ENCODE assay signal across 9 cellular contexts in genomic region chr12:124422142-124422569, GRCh38.
DNase-seq lines count a peak whose midpoint lies in the region; ATAC-seq and TF ChIP-seq lines count a peak whose summit lies in the region.
"Had no signal": no experiment of that assay in that cellular context is flagged by ENCODE, and none has a peak within 500 bp of the region (broad histone marks: within the 10 kb centered on the region; RNA-seq: fewer than 3 reads in every experiment).

No MANE protein-coding gene starts in this region.

- no peaks in the 10 kb centered on the region for H3F3A ChIP-seq in neural progenitor cell (ENCODE audit: low read depth)

- no peak overlapping the region for H3K4me2 ChIP-seq in neural progenitor cell

- no peak for TF ChIP-seq POLR2A in spleen (IDR thresholded peaks at IDR 0.05)

- H3K4me3 ChIP-seq in H7 (ENCODE audit: insufficient read depth, low read depth, low read length) (no peak overlapping the region), left ventricle myocardium inferior (peak overlapping the region; percentile 53), spleen (no peak overlapping the region), neural progenitor cell (no peak overlapping the region)

- no peaks in the 10 kb centered on the region for H3K9me3 Mint-ChIP-seq in neural progenitor cell

- TF ChIP-seq CTCF in RWPE1 (conservative IDR thresholded peaks at IDR 0.05; ENCODE audit: low read depth), result no peak
- no peak for TF ChIP-seq CTCF in left ventricle myocardium inferior (IDR thresholded peaks at IDR 0.05; ENCODE audit: borderline replicate concordance)
- no peak for TF ChIP-seq CTCF in spleen (IDR thresholded peaks at IDR 0.05 in 8 of 11, conservative IDR thresholded peaks at IDR 0.05 in 3 of 11)
- TF ChIP-seq CTCF in neural progenitor cell (IDR thresholded peaks at IDR 0.05), result no peak
- no peak for TF ChIP-seq CTCF in GM13976 (IDR thresholded peaks at IDR 0.05; ENCODE audit: borderline replicate concordance, control extremely low read depth, extremely low read depth, insufficient read depth, missing control alignments)

- 82 to 92% (median 88%) methylated on average over 11 to 16 of the region's 16 CpGs for WGBS in spleen, 5 donors

- H3K4me1 ChIP-seq in left ventricle myocardium inferior (peaks cover 71% of the 10 kb centered on the region), spleen (peaks cover 14 to 50% (median 35%) of the 10 kb centered on the region in 6 donors), neural progenitor cell (peaks cover 14% of the 10 kb centered on the region)

- DNase-seq in H7, result peak; percentile 88
- DNase-seq in RWPE1 (ENCODE audit: low spot score), result peak; percentile 70
- DNase-seq in left ventricle myocardium inferior, result no peak
- DNase-seq in spleen, result no peak
- no peak for DNase-seq in neural progenitor cell (ENCODE audit: low spot score)
- no peak for DNase-seq in stimulated activated CD4-positive, alpha-beta T cell treated with anti-CD3 and anti-CD28 coated beads, Interleukin-4, amount 100 ng/mL, for 24 hours
- DNase-seq in GM13976 (ENCODE audit: low spot score), result no peak
- DNase-seq: activated CD8-positive, alpha-beta memory T cell treated with anti-CD3 and anti-CD28 coated beads, Interleukin-2, amount 50 U/mL, for 4 hours had no signal

- POLR2A ChIA-PET in RWPE1 (lab: Yijun Ruan, JAX; ENCODE audit: low non-redundant PET), result no interaction called here

- no peaks in the 10 kb centered on the region for H3K27me3 ChIP-seq in H7 (ENCODE audit: control insufficient read depth, insufficient read depth, low read length)
- H3K27me3 ChIP-seq in left ventricle myocardium inferior (ENCODE audit: low read depth), result no peaks in the 10 kb centered on the region
- H3K27me3 ChIP-seq in spleen (replicated peaks in 1 of 7), result no peaks in the 10 kb centered on the region
- no peaks in the 10 kb centered on the region for H3K27me3 ChIP-seq in neural progenitor cell

- H3K4me1 Mint-ChIP-seq in neural progenitor cell, result peaks cover 21% of the 10 kb centered on the region

- in situ Hi-C loops in GM13976 (cut with MboI; ENCODE audit: low sequenced_read_pairs, unreplicated experiment), result no loop called here

- peaks cover 39% of the 10 kb centered on the region for H3K36me3 Mint-ChIP-seq in neural progenitor cell

- no peak overlapping the region for H3K9ac ChIP-seq in neural progenitor cell

- intact Hi-C loops in left ventricle myocardium inferior (cut with micrococcal nuclease), result no loop called here
- intact Hi-C loops in spleen (cut with DNase I; ENCODE audit: low total_unique reads), result no loop called here

- H3K36me3 ChIP-seq in H7 (replicated peaks; ENCODE audit: control insufficient read depth, insufficient read depth, low read length), result peaks cover 24% of the 10 kb centered on the region
- peaks cover 54% of the 10 kb centered on the region for H3K36me3 ChIP-seq in left ventricle myocardium inferior
- H3K36me3 ChIP-seq in spleen, result peaks cover 6 to 100% (median 70%) of the 10 kb centered on the region in 6 donors
- H3K36me3 ChIP-seq in neural progenitor cell, result no peaks in the 10 kb centered on the region

- peaks cover 10% of the 10 kb centered on the region for H4K20me1 ChIP-seq in neural progenitor cell (ENCODE audit: low read depth)

- H3K79me2 ChIP-seq in neural progenitor cell (ENCODE audit: low read depth), result peaks cover 6% of the 10 kb centered on the region

- CTCF ChIA-PET in RWPE1 (lab: Yijun Ruan, JAX), result interaction anchor here (0.5 kb wide), 1 partner anchor 13 kb away, joined by 4 read pairs; no protein-coding TSS in a partner anchor

- H3K27ac Mint-ChIP-seq in neural progenitor cell, result no peak overlapping the region

- H3K27ac ChIP-seq in RWPE1 (peak overlapping the region; percentile 99), left ventricle myocardium inferior (replicated peaks) (peak overlapping the region; percentile 94), spleen (peak overlapping the region in 6 of 8 donors; percentile 65 to 81 (median 72)), neural progenitor cell (no peak overlapping the region)

- no peak overlapping the region for H2AFZ ChIP-seq in neural progenitor cell (replicated peaks)

- H3K9me3 ChIP-seq in left ventricle myocardium inferior (replicated peaks) (no peaks in the 10 kb centered on the region), spleen (no peaks in the 10 kb centered on the region), neural progenitor cell (ENCODE audit: low read depth) (no peaks in the 10 kb centered on the region)

- H3K27me3 Mint-ChIP-seq in neural progenitor cell (ENCODE audit: insufficient read depth, low read depth), result peaks cover 7% of the 10 kb centered on the region

- H3K4me3 Mint-ChIP-seq in neural progenitor cell, result no peak overlapping the region

- no peak for ATAC-seq in GM21360 (IDR thresholded peaks at IDR 0.05; ENCODE audit: unreplicated experiment)

Comparison
In these comparisons a context has a peak if more than half of its experiments do, and no peak if none do; other contexts are left out.
1. DNase-seq: peak in H7 (single experiment) and RWPE1 (single experiment); none in left ventricle myocardium inferior (single experiment), spleen (single experiment), neural progenitor cell (single experiment), stimulated activated CD4-positive, alpha-beta T cell treated with anti-CD3 and anti-CD28 coated beads, Interleukin-4, amount 100 ng/mL, for 24 hours (single experiment) and GM13976 (single experiment).